Comparison of ENCODE assay signal across 17 cellular contexts in the genomic region with DNA sequence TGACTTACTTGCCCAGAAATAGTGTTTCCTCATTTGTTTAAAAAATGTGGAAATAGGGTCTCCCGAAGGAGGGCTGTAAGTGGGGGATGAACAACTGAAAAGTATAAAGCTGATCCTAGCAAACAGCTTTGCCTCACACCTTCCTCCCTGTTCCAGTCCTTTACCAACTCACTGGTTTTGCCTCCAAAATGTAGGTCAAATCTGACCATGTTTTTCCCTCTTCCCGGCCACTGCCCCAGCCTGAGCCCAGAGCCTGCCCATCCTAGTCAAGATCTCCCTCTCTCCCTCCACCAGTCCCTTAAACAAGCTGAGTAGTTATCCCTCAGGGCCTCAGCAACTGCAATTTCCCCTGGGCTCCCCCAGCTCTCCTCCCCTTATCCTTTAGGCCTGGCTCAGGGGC.
A peak's percentile ranks its signal among the peaks of the same experiment; 100 is the strongest.
DNase-seq lines count a peak whose midpoint lies in the region; ATAC-seq, FAIRE-seq and TF ChIP-seq lines count a peak whose summit lies in the region.
"Had no signal": no experiment of that assay in that cellular context is flagged by ENCODE, and none has a peak within 500 bp of the region (broad histone marks: within the 10 kb centered on the region; RNA-seq: fewer than 3 reads in every experiment).

No MANE protein-coding gene starts in this region.

- CTCF ChIA-PET in activated naive CD4-positive, alpha-beta T cell treated with anti-CD3 and anti-CD28 coated beads for 36 hours (lab: Charles Lee), result interaction anchor here (0.7 kb wide), 1 partner anchor 508 kb away, joined by 4 read pairs; no protein-coding TSS in a partner anchor
- CTCF ChIA-PET in T-cell (lab: Charles Lee), result no interaction called here

- ATAC-seq in T-cell (replicated peaks in 1 of 4), result no peak
- ATAC-seq in stimulated activated effector memory CD8-positive, alpha-beta T cell treated with anti-CD3 and anti-CD28 coated beads, Interleukin-12 subunit alpha, Interleukin-12 subunit beta, amount 100 ng/mL, for 72 hours, result no peak
- ATAC-seq in activated CD4-positive, CD25-positive, alpha-beta regulatory T cell treated with anti-CD3 and anti-CD28 coated beads, Interleukin-2, amount 50 U/mL, for 24 hours, result no peak
- ATAC-seq: heart left ventricle, left ventricle myocardium superior, right cardiac atrium had no signal

- no peak for TF ChIP-seq CTCF in chondrocyte (IDR thresholded peaks at IDR 0.05)
- no peak for TF ChIP-seq CTCF in mesothelial cell of epicardium (IDR thresholded peaks at IDR 0.05; ENCODE audit: unreplicated experiment)

- no peak for DNase-seq in activated naive CD4-positive, alpha-beta T cell treated with anti-CD3 and anti-CD28 coated beads for 36 hours
- DNase-seq in T-cell (no peak), chondrocyte (ENCODE audit: low spot score) (no peak), mesothelial cell of epicardium (ENCODE audit: low spot score in 2 of 2, unreplicated experiment in 2 of 2) (no peak), frontal cortex (ENCODE audit: low spot score in 2 of 2) (no peak)
- DNase-seq in stimulated activated effector memory CD8-positive, alpha-beta T cell treated with anti-CD3 and anti-CD28 coated beads, Interleukin-12 subunit alpha, Interleukin-12 subunit beta, amount 100 ng/mL, for 72 hours (ENCODE audit: low spot score in 2 of 2), result no peak
- DNase-seq: activated CD8-positive, alpha-beta memory T cell treated with anti-CD3 and anti-CD28 coated beads for 24 hours; activated gamma-delta T cell; colonic mucosa; heart left ventricle; left ventricle myocardium superior; NCI-H187 treated with DMSO at 0.1 percent for 48 hours; stimulated activated CD4-positive, alpha-beta T cell treated with anti-CD3 and anti-CD28 coated beads, Interleukin-15, amount 100 ng/mL, for 24 hours; thyroid gland had no signal

- H3K36me3 Mint-ChIP-seq in activated naive CD4-positive, alpha-beta T cell treated with anti-CD3 and anti-CD28 coated beads, Interleukin-2, amount 50 U/mL, for 24 hours, result peaks cover 8% of the 10 kb centered on the region
- H3K36me3 Mint-ChIP-seq in activated naive CD4-positive, alpha-beta T cell treated with anti-CD3 and anti-CD28 coated beads for 36 hours (ENCODE audit: low read depth), result peaks cover 14% of the 10 kb centered on the region
- H3K36me3 Mint-ChIP-seq in T-cell, result peaks cover 31% of the 10 kb centered on the region
- H3K36me3 Mint-ChIP-seq in chondrocyte (ENCODE audit: low read depth), result peaks cover 16% of the 10 kb centered on the region
- peaks cover 93% of the 10 kb centered on the region for H3K36me3 Mint-ChIP-seq in stimulated activated effector memory CD8-positive, alpha-beta T cell treated with anti-CD3 and anti-CD28 coated beads, Interleukin-12 subunit alpha, Interleukin-12 subunit beta, amount 100 ng/mL, for 72 hours
- peaks cover 1% of the 10 kb centered on the region for H3K36me3 Mint-ChIP-seq in mesothelial cell of epicardium

- POLR2A ChIA-PET in T-cell (lab: Charles Lee), result interaction anchor here in 1 of 2 donors (0.7 kb wide), 1 partner anchor 106 kb away, joined by 3 read pairs; no protein-coding TSS in a partner anchor

- FAIRE-seq in frontal cortex (lab: Jason Lieb, UNC), result no peak

- peaks cover 9% of the 10 kb centered on the region for H3K4me1 Mint-ChIP-seq in activated naive CD4-positive, alpha-beta T cell treated with anti-CD3 and anti-CD28 coated beads, Interleukin-2, amount 50 U/mL, for 24 hours
- H3K4me1 Mint-ChIP-seq in activated naive CD4-positive, alpha-beta T cell treated with anti-CD3 and anti-CD28 coated beads for 36 hours (ENCODE audit: low read depth), result peaks cover 9% of the 10 kb centered on the region
- peaks cover 0 to 20% (median 0%) of the 10 kb centered on the region in 3 donors for H3K4me1 Mint-ChIP-seq in T-cell
- H3K4me1 Mint-ChIP-seq in chondrocyte (ENCODE audit: low read depth), result peaks cover 3% of the 10 kb centered on the region
- H3K4me1 Mint-ChIP-seq in stimulated activated effector memory CD8-positive, alpha-beta T cell treated with anti-CD3 and anti-CD28 coated beads, Interleukin-12 subunit alpha, Interleukin-12 subunit beta, amount 100 ng/mL, for 72 hours, result peaks cover 24% of the 10 kb centered on the region
- H3K4me1 Mint-ChIP-seq in mesothelial cell of epicardium, result no peaks in the 10 kb centered on the region

- no peaks in the 10 kb centered on the region for H3K9me3 Mint-ChIP-seq in activated naive CD4-positive, alpha-beta T cell treated with anti-CD3 and anti-CD28 coated beads, Interleukin-2, amount 50 U/mL, for 24 hours
- no peaks in the 10 kb centered on the region for H3K9me3 Mint-ChIP-seq in activated naive CD4-positive, alpha-beta T cell treated with anti-CD3 and anti-CD28 coated beads for 36 hours
- H3K9me3 Mint-ChIP-seq in T-cell, result no peaks in the 10 kb centered on the region
- no peaks in the 10 kb centered on the region for H3K9me3 Mint-ChIP-seq in chondrocyte (ENCODE audit: low read depth)
- no peaks in the 10 kb centered on the region for H3K9me3 Mint-ChIP-seq in stimulated activated effector memory CD8-positive, alpha-beta T cell treated with anti-CD3 and anti-CD28 coated beads, Interleukin-12 subunit alpha, Interleukin-12 subunit beta, amount 100 ng/mL, for 72 hours
- H3K9me3 Mint-ChIP-seq in mesothelial cell of epicardium, result no peaks in the 10 kb centered on the region

- intact Hi-C loops in activated naive CD4-positive, alpha-beta T cell treated with anti-CD3 and anti-CD28 coated beads for 36 hours (cut with micrococcal nuclease), result no loop called here

- no peaks in the 10 kb centered on the region for H3K27me3 Mint-ChIP-seq in activated naive CD4-positive, alpha-beta T cell treated with anti-CD3 and anti-CD28 coated beads, Interleukin-2, amount 50 U/mL, for 24 hours
- no peaks in the 10 kb centered on the region for H3K27me3 Mint-ChIP-seq in activated naive CD4-positive, alpha-beta T cell treated with anti-CD3 and anti-CD28 coated beads for 36 hours (ENCODE audit: low read depth)
- H3K27me3 Mint-ChIP-seq in T-cell (no peaks in the 10 kb centered on the region), chondrocyte (ENCODE audit: low read depth) (no peaks in the 10 kb centered on the region), mesothelial cell of epicardium (ENCODE audit: low read depth) (no peaks in the 10 kb centered on the region)

- H3K4me3 Mint-ChIP-seq in activated naive CD4-positive, alpha-beta T cell treated with anti-CD3 and anti-CD28 coated beads, Interleukin-2, amount 50 U/mL, for 24 hours, result no peak overlapping the region
- H3K4me3 Mint-ChIP-seq in activated naive CD4-positive, alpha-beta T cell treated with anti-CD3 and anti-CD28 coated beads for 36 hours, result no peak overlapping the region
- no peak overlapping the region for H3K4me3 Mint-ChIP-seq in T-cell
- H3K4me3 Mint-ChIP-seq in chondrocyte (ENCODE audit: unreplicated experiment), result no peak overlapping the region
- H3K4me3 Mint-ChIP-seq in stimulated activated effector memory CD8-positive, alpha-beta T cell treated with anti-CD3 and anti-CD28 coated beads, Interleukin-12 subunit alpha, Interleukin-12 subunit beta, amount 100 ng/mL, for 72 hours, result no peak overlapping the region
- H3K4me3 Mint-ChIP-seq in mesothelial cell of epicardium, result no peak overlapping the region

- H3K27ac Mint-ChIP-seq in activated naive CD4-positive, alpha-beta T cell treated with anti-CD3 and anti-CD28 coated beads, Interleukin-2, amount 50 U/mL, for 24 hours, result peak overlapping the region; percentile 74
- H3K27ac Mint-ChIP-seq in activated naive CD4-positive, alpha-beta T cell treated with anti-CD3 and anti-CD28 coated beads for 36 hours, result no peak overlapping the region
- H3K27ac Mint-ChIP-seq in T-cell, result peak overlapping the region; percentile 65 to 86
- H3K27ac Mint-ChIP-seq in chondrocyte (ENCODE audit: unreplicated experiment), result peak overlapping the region; percentile 8
- H3K27ac Mint-ChIP-seq in stimulated activated effector memory CD8-positive, alpha-beta T cell treated with anti-CD3 and anti-CD28 coated beads, Interleukin-12 subunit alpha, Interleukin-12 subunit beta, amount 100 ng/mL, for 72 hours, result peak overlapping the region; percentile 95
- no peak overlapping the region for H3K27ac Mint-ChIP-seq in mesothelial cell of epicardium

Comparison
In these comparisons a context has a peak if more than half of its experiments do, and no peak if none do; other contexts are left out.
1. H3K27ac Mint-ChIP-seq: peak in activated naive CD4-positive, alpha-beta T cell treated with anti-CD3 and anti-CD28 coated beads, Interleukin-2, amount 50 U/mL, for 24 hours (single experiment), T-cell (2 of 2), chondrocyte (single experiment) and stimulated activated effector memory CD8-positive, alpha-beta T cell treated with anti-CD3 and anti-CD28 coated beads, Interleukin-12 subunit alpha, Interleukin-12 subunit beta, amount 100 ng/mL, for 72 hours (single experiment); none in activated naive CD4-positive, alpha-beta T cell treated with anti-CD3 and anti-CD28 coated beads for 36 hours (single experiment) and mesothelial cell of epicardium (single experiment).